Comparison of ENCODE assay signal across 9 cellular contexts in genomic region chr22:17706947-17707346, GRCh38.
DNase-seq lines count a peak whose midpoint lies in the region; ATAC-seq, FAIRE-seq and TF ChIP-seq lines count a peak whose summit lies in the region.
"Had no signal": no experiment of that assay in that cellular context is flagged by ENCODE, and none has a peak within 500 bp of the region (broad histone marks: within the 10 kb centered on the region; RNA-seq: fewer than 3 reads in every experiment).

No MANE protein-coding gene starts in this region.

- H3K4me3 ChIP-seq in ACC112 (ENCODE audit: low read depth, low read length) (peak overlapping the region; percentile 84), Karpas-422 (ENCODE audit: low read length) (no peak overlapping the region)

- peaks cover 13 to 15% of the 10 kb centered on the region in 2 donors for H3K4me1 Mint-ChIP-seq in natural killer cell

- H3K36me3 Mint-ChIP-seq in natural killer cell: no peaks in the 10 kb centered on the region

- no peaks in the 10 kb centered on the region for H3K9me3 ChIP-seq in Karpas-422 (ENCODE audit: low read length)

- H3K27ac ChIP-seq in ACC112 (ENCODE audit: low read depth, low read length) (peak overlapping the region; percentile 93), Karpas-422 (ENCODE audit: low read length) (0 out of 2 replicates have a peak overlapping the region, but pooled peaks have one; percentile 13), cingulate gyrus (ENCODE audit: low read depth, low read length) (peak overlapping the region; percentile 43)

- H2AFZ ChIP-seq in ACC112 (ENCODE audit: low read length, unreplicated experiment) (no peak overlapping the region), Karpas-422 (ENCODE audit: low read length) (no peak overlapping the region)

- no peaks in the 10 kb centered on the region for H3K9me2 ChIP-seq in Karpas-422 (replicated peaks; ENCODE audit: insufficient read depth, low read length)

- intact Hi-C loops in natural killer cell (cut with micrococcal nuclease): no loop called here

- no peak overlapping the region for H3K9ac ChIP-seq in Karpas-422 (ENCODE audit: low read length)

- FAIRE-seq in frontal cortex (lab: Jason Lieb, UNC): no peak

- H3K4me1 ChIP-seq in ACC112 (ENCODE audit: control insufficient read depth, insufficient read depth, low read length, unreplicated experiment) (peaks cover 24% of the 10 kb centered on the region), Karpas-422 (ENCODE audit: low read length) (peaks cover 9% of the 10 kb centered on the region)

- H3K4me3 Mint-ChIP-seq in natural killer cell: no peak overlapping the region

- H3K36me3 ChIP-seq in ACC112 (ENCODE audit: insufficient read depth, low read length): 0 out of 2 replicates have a peak, but pooled peaks cover 5% of the 10 kb centered on the region
- H3K36me3 ChIP-seq in Karpas-422 (ENCODE audit: insufficient read depth, low read length): peaks cover 14% of the 10 kb centered on the region; the same call in 1 of the 2 replicates

- no peaks in the 10 kb centered on the region for H3K27me3 Mint-ChIP-seq in natural killer cell (ENCODE audit: low read depth in 2 of 2)
- H3K27me3 Mint-ChIP-seq: IgD-negative memory B cell had no signal

- H3K9me3 Mint-ChIP-seq in natural killer cell: no peaks in the 10 kb centered on the region

- TF ChIP-seq CTCF in natural killer cell (IDR thresholded peaks at IDR 0.05): no peak

- H3K79me2 ChIP-seq in ACC112 (ENCODE audit: control insufficient read depth, insufficient read depth, low read length, unreplicated experiment): peaks cover 32% of the 10 kb centered on the region
- H3K79me2 ChIP-seq in Karpas-422 (ENCODE audit: low read length): 0 out of 2 replicates have a peak, but pooled peaks cover 3% of the 10 kb centered on the region

- no peak for DNase-seq in Karpas-422
- DNase-seq in natural killer cell: no peak
- no peak for DNase-seq in HCEC 1CT
- no peak for DNase-seq in frontal cortex (ENCODE audit: low spot score in 2 of 2)
- DNase-seq in NCI-H2171 (lab: John Stamatoyannopoulos, UW): no peak

- peak overlapping the region; percentile 61 to 83 for H3K27ac Mint-ChIP-seq in natural killer cell

- H3K27me3 ChIP-seq in ACC112 (ENCODE audit: insufficient read depth, low read length): no peaks in the 10 kb centered on the region
- no peaks in the 10 kb centered on the region for H3K27me3 ChIP-seq in Karpas-422 (ENCODE audit: low read length)

- ATAC-seq in natural killer cell (no peak), HG03565 (IDR thresholded peaks at IDR 0.05; ENCODE audit: unreplicated experiment) (no peak)

- H4K20me1 ChIP-seq in Karpas-422 (ENCODE audit: insufficient read depth, low read depth, low read length): no peaks in the 10 kb centered on the region

- no peak overlapping the region for H3K4me2 ChIP-seq in Karpas-422 (ENCODE audit: low read depth, low read length, poor library complexity, severe bottlenecking)

Comparison
In these comparisons a context has a peak if more than half of its experiments do, and no peak if none do; other contexts are left out.
1. H3K27ac ChIP-seq: peak in every context shown above with its lines; median percentile 93 in ACC112; 43 in cingulate gyrus; 13 in Karpas-422.